In genomic region chr10:82796510-82796909, GRCh38 we compare ENCODE assay signal across 11 cellular contexts.
DNase-seq lines count a peak whose midpoint lies in the region; ATAC-seq, FAIRE-seq and TF ChIP-seq lines count a peak whose summit lies in the region.
"Had no signal": no experiment of that assay in that cellular context is flagged by ENCODE, and none has a peak within 500 bp of the region (broad histone marks: within the 10 kb centered on the region; RNA-seq: fewer than 3 reads in every experiment).

No MANE protein-coding gene starts in this region.

- H3K27me3 ChIP-seq in left ventricle myocardium inferior (ENCODE audit: low read depth) (no peaks in the 10 kb centered on the region), right cardiac atrium (ENCODE audit: control insufficient read depth, insufficient read depth) (no peaks in the 10 kb centered on the region), endothelial cell of umbilical vein (ENCODE audit: control insufficient read depth in 2 of 2, insufficient read depth in 2 of 2, low read length in 2 of 2) (no peaks in the 10 kb centered on the region), thyroid gland (no peaks in the 10 kb centered on the region)
- H3K27me3 ChIP-seq: esophagus squamous epithelium had no signal

- ATAC-seq in right cardiac atrium: no peak
- ATAC-seq in HG03045 (IDR thresholded peaks at IDR 0.05; ENCODE audit: unreplicated experiment): no peak

- H3K4me3 Mint-ChIP-seq in type B pancreatic cell: no peak overlapping the region
- H3K4me3 Mint-ChIP-seq: naive B cell had no signal

- H3K9ac ChIP-seq in endothelial cell of umbilical vein (replicated peaks; ENCODE audit: extremely low read depth, insufficient read depth, low read length): no peak overlapping the region

- dilution Hi-C loops in endothelial cell of umbilical vein (cut with MboI; ENCODE audit: extremely low pct_ligation_motif_present, low sequenced_read_pairs): no loop called here

- H3K36me3 ChIP-seq in left ventricle myocardium inferior (no peaks in the 10 kb centered on the region), endothelial cell of umbilical vein (ENCODE audit: control insufficient read depth in 2 of 2, extremely low read depth in 1 of 2, insufficient read depth in 2 of 2, low read length in 2 of 2) (no peaks in the 10 kb centered on the region), thyroid gland (no peaks in the 10 kb centered on the region)
- H3K36me3 ChIP-seq: esophagus squamous epithelium had no signal

- no peak for FAIRE-seq in endothelial cell of umbilical vein (lab: Jason Lieb, UNC)

- no peak overlapping the region for H2AFZ ChIP-seq in endothelial cell of umbilical vein (ENCODE audit: low read depth, low read length)

- TF ChIP-seq CTCF in left ventricle myocardium inferior (IDR thresholded peaks at IDR 0.05; ENCODE audit: borderline replicate concordance) (peak; percentile 46), endothelial cell of umbilical vein (IDR thresholded peaks at IDR 0.05; ENCODE audit: extremely low read depth in 1 of 2, insufficient read depth in 1 of 2, low read depth in 1 of 2, low read length in 2 of 2) (peak in 1 of 2 donors; percentile 18), type B pancreatic cell (conservative IDR thresholded peaks at IDR 0.05) (peak; percentile 73), thyroid gland (IDR thresholded peaks at IDR 0.05) (peak in 2 of 6 experiments; percentile 16 to 24)

- peaks cover 1% of the 10 kb centered on the region for H3K36me3 Mint-ChIP-seq in type B pancreatic cell
- H3K36me3 Mint-ChIP-seq: naive B cell had no signal

- TF ChIP-seq POLR2A in endothelial cell of umbilical vein (IDR thresholded peaks at IDR 0.05; ENCODE audit: low read depth, low read length) (no peak), thyroid gland (IDR thresholded peaks at IDR 0.05) (no peak)

- no peaks in the 10 kb centered on the region for H4K20me1 ChIP-seq in endothelial cell of umbilical vein (replicated peaks; ENCODE audit: control insufficient read depth, extremely low read depth, insufficient read depth, low read length)

- peaks cover 6% of the 10 kb centered on the region for H3K4me1 Mint-ChIP-seq in type B pancreatic cell (ENCODE audit: unreplicated experiment)
- H3K4me1 Mint-ChIP-seq: naive B cell had no signal

- H3K79me2 ChIP-seq in endothelial cell of umbilical vein (ENCODE audit: control insufficient read depth, insufficient read depth, low read length): no peaks in the 10 kb centered on the region

- H3K27ac ChIP-seq in left ventricle myocardium inferior (replicated peaks): no peak overlapping the region
- no peak overlapping the region for H3K27ac ChIP-seq in right cardiac atrium (ENCODE audit: low read length)
- H3K27ac ChIP-seq in endothelial cell of umbilical vein (ENCODE audit: insufficient read depth, low read depth, low read length): no peak overlapping the region
- no peak overlapping the region for H3K27ac ChIP-seq in thyroid gland
- H3K27ac ChIP-seq: esophagus squamous epithelium had no signal

- BruUV-seq in endothelial cell of umbilical vein (replicated peaks; lab: Mats Ljungman, UMichigan): no TSS peak

- H3K9me3 Mint-ChIP-seq in type B pancreatic cell: peaks cover 1% of the 10 kb centered on the region
- H3K9me3 Mint-ChIP-seq: activated T-helper 2 cell treated with anti-CD3 and anti-CD28 coated beads, Interferon-gamma antibody, Interleukin-2, Interleukin-4, amounts not matched to agents 10 μg/mL and 5 μg/mL and 100 μg/mL, durations not matched to agents 14 hours and 24 hours and 36 hours had no signal

- DNase-seq in left ventricle myocardium inferior (no peak), right cardiac atrium (no peak), OCI-M1 (lab: John Stamatoyannopoulos, UW) (peak; percentile 51), endothelial cell of umbilical vein (ENCODE audit: low read depth, low spot score) (peak; percentile 6), type B pancreatic cell (ENCODE audit: extremely low spot score, unreplicated experiment) (no peak), thyroid gland (no peak), NCI-H1092 (lab: John Stamatoyannopoulos, UW) (no peak)
- DNase-seq: esophagus squamous epithelium, naive B cell had no signal

- CTCF ChIA-PET in endothelial cell of umbilical vein (lab: Charles Lee): interaction anchor here (0.7 to 4.3 kb wide), 9 partner anchors 173 to 1302 kb away, joined by 3 to 114 read pairs (median 5); no protein-coding TSS in a partner anchor

- no peaks in the 10 kb centered on the region for H3K27me3 Mint-ChIP-seq in type B pancreatic cell
- H3K27me3 Mint-ChIP-seq: naive B cell had no signal

- no peak overlapping the region for H3K4me2 ChIP-seq in endothelial cell of umbilical vein (ENCODE audit: insufficient read depth, low read length)

- intact Hi-C loops in left ventricle myocardium inferior (cut with micrococcal nuclease): no loop called here
- intact Hi-C loops in right cardiac atrium (cut with DNase I): loop anchor here in 1 of 4 donors (10.0 kb wide), 1 partner anchor 1078 kb away; no protein-coding TSS in a partner anchor
- intact Hi-C loops in endothelial cell of umbilical vein (cut with micrococcal nuclease): loop anchor here (1.0 to 5.0 kb wide), 3 partner anchors 171 to 1075 kb away; no protein-coding TSS in a partner anchor
- intact Hi-C loops in thyroid gland (cut with DNase I): no loop called here

- H3K27ac Mint-ChIP-seq in type B pancreatic cell: no peak overlapping the region
- H3K27ac Mint-ChIP-seq: activated T-helper 2 cell treated with anti-CD3 and anti-CD28 coated beads, Interferon-gamma antibody, Interleukin-2, Interleukin-4, amounts not matched to agents 10 μg/mL and 5 μg/mL and 100 μg/mL, durations not matched to agents 14 hours and 24 hours and 36 hours; naive B cell had no signal

- H3K9me3 ChIP-seq in left ventricle myocardium inferior (replicated peaks) (peaks cover 5% of the 10 kb centered on the region), right cardiac atrium (ENCODE audit: control insufficient read depth, low read length) (no peaks in the 10 kb centered on the region), endothelial cell of umbilical vein (replicated peaks; ENCODE audit: control insufficient read depth, insufficient read depth, low read length) (no peaks in the 10 kb centered on the region), thyroid gland (no peaks in the 10 kb centered on the region)
- H3K9me3 ChIP-seq: esophagus squamous epithelium had no signal

- POLR2A ChIA-PET in endothelial cell of umbilical vein (lab: Charles Lee): no interaction called here

- H3K4me1 ChIP-seq in left ventricle myocardium inferior (no peaks in the 10 kb centered on the region), right cardiac atrium (ENCODE audit: control insufficient read depth, insufficient read depth, low read length) (no peaks in the 10 kb centered on the region), endothelial cell of umbilical vein (ENCODE audit: control insufficient read depth, extremely low read depth, insufficient read depth, low read length) (no peaks in the 10 kb centered on the region), thyroid gland (no peaks in the 10 kb centered on the region)

- H3K4me3 ChIP-seq in left ventricle myocardium inferior (no peak overlapping the region), right cardiac atrium (ENCODE audit: low read length) (no peak overlapping the region), endothelial cell of umbilical vein (replicated peaks in 1 of 3; ENCODE audit: insufficient read depth in 1 of 3, low read depth in 1 of 3, low read length in 3 of 3) (no peak overlapping the region), thyroid gland (replicated peaks in 1 of 3) (no peak overlapping the region)
- H3K4me3 ChIP-seq: esophagus squamous epithelium had no signal

- no peaks in the 10 kb centered on the region for H3K9me1 ChIP-seq in endothelial cell of umbilical vein (replicated peaks; ENCODE audit: control insufficient read depth, extremely low read depth, insufficient read depth, low read length)

TF ChIP-seq in endothelial cell of umbilical vein, 7 proteins besides CTCF, POLR2A, EP300 and RAD21:
- no peak for TF ChIP-seq POLR2AphosphoS5 (IDR thresholded peaks at IDR 0.05; ENCODE audit: insufficient read depth, low read depth, low read length)

Comparison
In these comparisons a context has a peak if more than half of its experiments do, and no peak if none do; other contexts are left out.
1. DNase-seq: peak in OCI-M1 (single experiment) and endothelial cell of umbilical vein (single experiment); none in left ventricle myocardium inferior (single experiment), right cardiac atrium (0 of 3), type B pancreatic cell (single experiment), thyroid gland (0 of 2) and NCI-H1092 (single experiment).